ENCODE assay signal across 22 cellular contexts in genomic region chr13:36192166-36192565, GRCh38. TPM values are rescaled to one million over a fixed set of nuclear protein-coding genes. Genes with fewer than 3 reads are reported as not detected.
DNase-seq lines count a peak whose midpoint lies in the region; ATAC-seq and TF ChIP-seq lines count a peak whose summit lies in the region.
"Had no signal": no experiment of that assay in that cellular context is flagged by ENCODE, and none has a peak within 500 bp of the region (broad histone marks: within the 10 kb centered on the region; RNA-seq: fewer than 3 reads in every experiment).

No MANE protein-coding gene starts in this region.

- ATAC-seq in HG03139 (IDR thresholded peaks at IDR 0.05; ENCODE audit: unreplicated experiment) = no peak
- ATAC-seq: PC-3, SK-N-SH treated with all-trans-retinoic acid at 6 μM for 48 hours had no signal

- H3K18ac ChIP-seq in mesenchymal stem cell (ENCODE audit: low read depth in 1 of 2, low read length in 2 of 2) = no peak overlapping the region

- H3K9me3 ChIP-seq in mesenchymal stem cell (ENCODE audit: control insufficient read depth, low read length) = no peaks in the 10 kb centered on the region
- no peaks in the 10 kb centered on the region for H3K9me3 ChIP-seq in vagina
- H3K9me3 ChIP-seq: esophagus squamous epithelium, neutrophil had no signal

- WGBS in mesenchymal stem cell = 74% methylated on average over 5 of the region's 6 CpGs

- no peak overlapping the region for H2AFZ ChIP-seq in mesenchymal stem cell (ENCODE audit: low read depth, low read length)

- H3K36me3 ChIP-seq in mesenchymal stem cell (ENCODE audit: control insufficient read depth in 1 of 2, insufficient read depth in 2 of 2, low read depth in 1 of 2, low read length in 2 of 2) (no peaks in the 10 kb centered on the region), vagina (no peaks in the 10 kb centered on the region)
- H3K36me3 ChIP-seq: esophagus squamous epithelium, neutrophil had no signal

- no peak overlapping the region for H3K4ac ChIP-seq in mesenchymal stem cell (ENCODE audit: low read depth in 1 of 2, low read length in 2 of 2)

- H3K4me2 ChIP-seq in mesenchymal stem cell (ENCODE audit: low read length, poor library complexity, severe bottlenecking) = no peak overlapping the region

- H2BK12ac ChIP-seq in mesenchymal stem cell (ENCODE audit: low read length in 2 of 2) = no peak overlapping the region

- H3K4me1 ChIP-seq in mesenchymal stem cell (ENCODE audit: control insufficient read depth, insufficient read depth, low read depth, low read length) = no peaks in the 10 kb centered on the region
- no peaks in the 10 kb centered on the region for H3K4me1 ChIP-seq in vagina
- H3K4me1 ChIP-seq: esophagus squamous epithelium had no signal

- no peak overlapping the region for H4K91ac ChIP-seq in mesenchymal stem cell (ENCODE audit: low read length)

- no peaks in the 10 kb centered on the region for H3K79me1 ChIP-seq in mesenchymal stem cell (replicated peaks; ENCODE audit: low read length, poor library complexity, severe bottlenecking)

- H3K27me3 ChIP-seq in mesenchymal stem cell (ENCODE audit: control insufficient read depth in 1 of 2, insufficient read depth in 1 of 2, low read length in 2 of 2) (peaks cover 0 to 3% of the 10 kb centered on the region in 2 experiments), vagina (no peaks in the 10 kb centered on the region)
- H3K27me3 ChIP-seq: esophagus squamous epithelium, neutrophil had no signal

- no peak overlapping the region for H2BK5ac ChIP-seq in mesenchymal stem cell (ENCODE audit: low read depth, low read length, poor library complexity, severe bottlenecking)

- no peak overlapping the region for H2BK15ac ChIP-seq in mesenchymal stem cell (ENCODE audit: low read depth, poor library complexity, severe bottlenecking)

- no peak overlapping the region for H3K23ac ChIP-seq in mesenchymal stem cell (ENCODE audit: low read length in 2 of 2)

- TF ChIP-seq POLR2A in vagina (IDR thresholded peaks at IDR 0.05) = no peak

- DNase-seq in AG10803 (ENCODE audit: low read depth) (peak; percentile 9), M059J (ENCODE audit: low read depth) (peak; percentile 64), SHP77 treated with DMSO at 0.1 percent for 48 hours (lab: John Stamatoyannopoulos, UW) (peak; percentile 88), mesenchymal stem cell (no peak), DMS 273 (lab: John Stamatoyannopoulos, UW; ENCODE audit: unreplicated experiment) (no peak), vagina (ENCODE audit: extremely low spot score in 2 of 2) (no peak), A172 (ENCODE audit: low spot score) (no peak)
- DNase-seq: activated CD4-positive, alpha-beta T cell treated with anti-CD3 and anti-CD28 coated beads, Interleukin-2, amount 50 U/mL, for 4 hours; activated gamma-delta T cell; CD4-positive, alpha-beta T cell; esophagus squamous epithelium; glutamatergic neuron; NCI-H187 treated with DMSO at 0.1 percent for 48 hours; NCI-H510A treated with DMSO at 0.1 percent for 48 hours; PC-3; stimulated activated CD4-positive, alpha-beta T cell treated with anti-CD3 and anti-CD28 coated beads, Interleukin-15, amount 100 ng/mL, for 24 hours had no signal

- no peak overlapping the region for H4K8ac ChIP-seq in mesenchymal stem cell (ENCODE audit: low read length)

- H2BK120ac ChIP-seq in mesenchymal stem cell (ENCODE audit: low read depth, low read length) = no peak overlapping the region

- intact Hi-C loops in vagina (cut with DNase I) = no loop called here

- TF ChIP-seq CTCF in AG10803 (conservative IDR thresholded peaks at IDR 0.05; ENCODE audit: low read length) (no peak), vagina (IDR thresholded peaks at IDR 0.05) (no peak)

- H2AK5ac ChIP-seq in mesenchymal stem cell (ENCODE audit: low read length, severe bottlenecking) = no peak overlapping the region

- H3K14ac ChIP-seq in mesenchymal stem cell (ENCODE audit: low read length in 2 of 2) = no peak overlapping the region

- H3K27ac ChIP-seq in mesenchymal stem cell (ENCODE audit: low read length, poor library complexity, severe bottlenecking) (no peak overlapping the region), vagina (no peak overlapping the region)
- H3K27ac ChIP-seq: esophagus squamous epithelium, HL-60, neutrophil had no signal

- H3K4me3 ChIP-seq in AG10803 (ENCODE audit: low read length) (no peak overlapping the region), mesenchymal stem cell (ENCODE audit: insufficient read depth in 1 of 2, low read depth in 1 of 2, low read length in 2 of 2) (no peak overlapping the region), vagina (no peak overlapping the region)
- H3K4me3 ChIP-seq: esophagus squamous epithelium had no signal

- H3K9ac ChIP-seq in mesenchymal stem cell (ENCODE audit: low read length) = peak overlapping the region; percentile 82

RNA-seq across cellular contexts. Expression of gene SOHLH2, which starts 22.2 kb away (rescaled TPM):
- 1.7 and 1.8 TPM in 2 replicates for total RNA-seq in M059J (2014; rRNA removed; shearing (Covaris generic))
- polyA plus RNA-seq in mesenchymal stem cell (2013, experiment 1 of 2) = 0.33 TPM
- polyA plus RNA-seq in mesenchymal stem cell (2013, experiment 2 of 2) = 0.37 TPM
- not detected for total RNA-seq in vagina
- 1.1 and 3.4 TPM in 2 replicates for total RNA-seq in A172 (2014; rRNA removed; shearing (Covaris generic))
- total RNA-seq: CD4-positive, alpha-beta T cell; esophagus squamous epithelium; mononuclear cell; PC-3 had no signal
- polyA plus RNA-seq: IgD-negative memory B cell had no signal

Comparison
In these comparisons a context has a peak if more than half of its experiments do, and no peak if none do; other contexts are left out.
1. DNase-seq: peak in AG10803 (single experiment), M059J (single experiment) and SHP77 treated with DMSO at 0.1 percent for 48 hours (single experiment); none in mesenchymal stem cell (single experiment), DMS 273 (single experiment), vagina (0 of 2) and A172 (single experiment).